In the genomic region with DNA sequence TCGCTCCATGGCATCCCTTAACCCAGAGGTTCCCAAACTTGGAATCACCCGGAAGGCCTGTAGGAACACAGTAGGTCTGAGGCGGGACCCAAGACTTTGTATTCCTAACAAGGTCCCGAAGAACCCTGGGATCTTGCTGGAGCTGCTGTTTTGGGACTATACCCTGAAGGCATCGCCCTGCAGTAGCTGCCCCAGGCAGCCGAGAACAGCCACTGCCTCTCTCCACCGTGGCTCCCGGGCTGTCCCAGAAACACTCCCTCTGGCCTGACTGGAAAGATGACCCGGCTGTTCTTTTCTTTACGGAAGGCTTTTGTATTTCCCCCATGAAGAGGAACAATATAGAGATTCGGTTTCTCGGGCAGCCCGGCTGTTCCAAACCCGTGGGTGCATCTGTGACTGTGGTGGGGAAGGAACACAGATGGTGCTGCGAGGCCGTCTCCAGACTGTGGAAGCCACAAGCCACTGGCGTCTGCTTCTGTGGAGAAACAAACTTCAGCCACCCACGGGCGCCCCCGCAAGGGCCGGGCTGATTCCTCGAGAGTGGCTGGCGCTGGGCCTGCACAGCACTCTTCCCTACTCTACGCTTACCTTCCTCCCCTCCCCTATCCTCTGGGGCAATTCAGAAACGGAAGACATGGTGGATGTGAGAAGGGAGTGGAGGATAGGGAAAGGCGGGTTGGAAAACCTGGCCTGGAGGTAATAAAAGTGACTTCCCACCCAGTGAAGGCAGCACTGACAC, we compare ENCODE assay signal across 8 cellular contexts. TPM values are rescaled to one million over a fixed set of nuclear protein-coding genes. Genes with fewer than 3 reads are reported as not detected.
DNase-seq lines count a peak whose midpoint lies in the region; ATAC-seq and TF ChIP-seq lines count a peak whose summit lies in the region.

No MANE protein-coding gene starts in this region.

- TF ChIP-seq CTCF in stomach (IDR thresholded peaks at IDR 0.05): no peak

- H3K4me1 Mint-ChIP-seq in naive thymus-derived CD8-positive, alpha-beta T cell: peaks cover 0 to 5% (median 4%) of the 10 kb centered on the region in 4 donors

- peaks cover 0 to 1% (median 0%) of the 10 kb centered on the region in 9 donors for H3K9me3 Mint-ChIP-seq in naive thymus-derived CD8-positive, alpha-beta T cell

- peak overlapping the region; percentile 42 for H3K4me3 ChIP-seq in iPS-18a (ENCODE audit: low read length)
- H3K4me3 ChIP-seq in stomach: peak overlapping the region in 3 of 4 donors; percentile 14 to 24 (median 16)
- no peak overlapping the region for H3K4me3 ChIP-seq in MG63

- peaks cover 2 to 56% (median 20%) of the 10 kb centered on the region in 5 donors for H3K27me3 Mint-ChIP-seq in naive thymus-derived CD8-positive, alpha-beta T cell

- no peak for ATAC-seq in naive thymus-derived CD8-positive, alpha-beta T cell
- ATAC-seq in GM21723 (IDR thresholded peaks at IDR 0.05; ENCODE audit: unreplicated experiment): no peak

- no peak for TF ChIP-seq POLR2A in stomach (IDR thresholded peaks at IDR 0.05)

- peak; percentile 29 for DNase-seq in NCI-H1436 (lab: John Stamatoyannopoulos, UW)
- no peak for DNase-seq in NCI-H1436 treated with DMSO at 0.1 percent for 48 hours (lab: John Stamatoyannopoulos, UW)
- DNase-seq in amniotic epithelial cell (ENCODE audit: low read depth): peak; percentile 60
- DNase-seq in stomach: peak; percentile 30
- DNase-seq in naive thymus-derived CD8-positive, alpha-beta T cell: no peak
- no peak for DNase-seq in MG63

- H3K9me3 ChIP-seq in iPS-18a (ENCODE audit: control insufficient read depth, low read depth, low read length): no peaks in the 10 kb centered on the region
- no peaks in the 10 kb centered on the region for H3K9me3 ChIP-seq in stomach
- no peaks in the 10 kb centered on the region for H3K9me3 ChIP-seq in MG63

- no peak for TF ChIP-seq EP300 in stomach (IDR thresholded peaks at IDR 0.05)

- H3K27me3 ChIP-seq in iPS-18a (ENCODE audit: control insufficient read depth, insufficient read depth, low read length): no peaks in the 10 kb centered on the region
- H3K27me3 ChIP-seq in stomach: peaks cover 0 to 9% (median 0%) of the 10 kb centered on the region in 3 donors
- no peaks in the 10 kb centered on the region for H3K27me3 ChIP-seq in MG63

- peak overlapping the region in 1 of 10 donors; percentile 37 for H3K27ac Mint-ChIP-seq in naive thymus-derived CD8-positive, alpha-beta T cell

- no peak overlapping the region for H3K4me3 Mint-ChIP-seq in naive thymus-derived CD8-positive, alpha-beta T cell

- intact Hi-C loops in stomach (cut with DNase I; ENCODE audit: low total_unique reads): no loop called here

- POLR2A ChIA-PET in naive thymus-derived CD8-positive, alpha-beta T cell (lab: Charles Lee): no interaction called here

- 25 to 37% (median 32%) methylated on average over 19 to 26 of the region's 26 CpGs for WGBS in stomach, 5 donors

- peaks cover 25% of the 10 kb centered on the region for H3K4me1 ChIP-seq in iPS-18a (ENCODE audit: control insufficient read depth, low read depth, low read length)
- H3K4me1 ChIP-seq in stomach: peaks cover 0 to 24% (median 8%) of the 10 kb centered on the region in 4 donors

- H3K36me3 Mint-ChIP-seq in naive thymus-derived CD8-positive, alpha-beta T cell: no peaks in the 10 kb centered on the region

- H3K36me3 ChIP-seq in iPS-18a (ENCODE audit: control insufficient read depth, low read depth, low read length) (no peaks in the 10 kb centered on the region), stomach (no peaks in the 10 kb centered on the region), MG63 (no peaks in the 10 kb centered on the region)

- peak overlapping the region; percentile 57 for H3K9ac ChIP-seq in iPS-18a (ENCODE audit: low read length)

- H3K27ac ChIP-seq in iPS-18a (ENCODE audit: low read length): peak overlapping the region; percentile 72
- no peak overlapping the region for H3K27ac ChIP-seq in stomach

RNA-seq across cellular contexts. Expression of gene VASH2, which starts 33.8 kb away (rescaled TPM):
- 10 to 100 TPM in 1 of 5 donors, not detected in 4; 10.3 TPM for total RNA-seq in stomach
- under 1 TPM; 0.13 to 0.93 (median 0.92) TPM for polyA plus RNA-seq in stomach
- total RNA-seq in naive thymus-derived CD8-positive, alpha-beta T cell: not detected
- under 1 TPM in 2 of 3 donors, not detected in 1; 0.30 to 0.68 TPM for polyA plus RNA-seq in naive thymus-derived CD8-positive, alpha-beta T cell
- not detected in 2 replicates for total RNA-seq in MG63 (2014; rRNA removed; shearing (Covaris generic); ENCODE audit: low replicate concordance)

RNA-seq across cellular contexts. Expression of gene FLVCR1, which starts 58.5 kb away (rescaled TPM):
- total RNA-seq in stomach: 10 to 100 TPM in 3 of 5 donors, 1 to 10 TPM in 2; 1.8 to 19.1 (median 10.7) TPM
- 1 to 10 TPM in 2 of 3 donors, under 1 TPM in 1; 0.61 to 4.4 (median 2.2) TPM for polyA plus RNA-seq in stomach
- 10 to 100 TPM; 10.7 to 15.0 TPM for total RNA-seq in naive thymus-derived CD8-positive, alpha-beta T cell
- polyA plus RNA-seq in naive thymus-derived CD8-positive, alpha-beta T cell: 1 to 10 TPM; 1.1 to 1.9 (median 1.2) TPM
- total RNA-seq in MG63 (2014; rRNA removed; shearing (Covaris generic); ENCODE audit: low replicate concordance): 4.5 and 9.3 TPM in 2 replicates

Comparison
In these comparisons a context has a peak if more than half of its experiments do, and no peak if none do; other contexts are left out.
1. DNase-seq: peak in NCI-H1436 (single experiment), amniotic epithelial cell (single experiment) and stomach (single experiment); none in NCI-H1436 treated with DMSO at 0.1 percent for 48 hours (single experiment), naive thymus-derived CD8-positive, alpha-beta T cell (0 of 10) and MG63 (single experiment).